In the genomic region with DNA sequence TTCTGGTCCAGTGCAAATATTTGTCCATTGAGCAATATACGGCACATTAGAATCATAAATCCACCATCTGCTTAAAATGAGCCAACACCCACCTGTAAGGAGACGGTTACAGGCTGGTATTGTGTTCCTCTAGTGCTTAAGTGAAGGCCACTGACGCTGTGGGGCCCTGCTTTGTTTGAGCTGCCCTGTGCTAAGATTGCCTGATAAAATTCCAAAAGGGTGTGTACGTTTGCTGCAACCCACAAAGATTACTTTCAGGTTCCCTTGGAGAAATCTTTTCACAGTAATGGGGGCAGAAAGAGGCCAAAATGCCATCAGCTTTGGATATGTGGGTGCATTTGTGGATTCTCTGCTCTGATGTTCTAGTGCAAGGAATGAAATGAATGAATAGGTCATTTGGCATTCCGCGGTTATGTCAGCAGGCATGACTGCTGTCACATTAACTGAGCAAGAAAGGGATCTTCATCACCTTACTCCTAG, we compare ENCODE assay signal across 12 cellular contexts. TPM values are rescaled to one million over a fixed set of nuclear protein-coding genes. Genes with fewer than 3 reads are reported as not detected.
DNase-seq lines count a peak whose midpoint lies in the region; ATAC-seq, FAIRE-seq and TF ChIP-seq lines count a peak whose summit lies in the region.
"Had no signal": no experiment of that assay in that cellular context is flagged by ENCODE, and none has a peak within 500 bp of the region (broad histone marks: within the 10 kb centered on the region; RNA-seq: fewer than 3 reads in every experiment).

No MANE protein-coding gene starts in this region.

- H3K27ac ChIP-seq in coronary artery: no peak overlapping the region

- intact Hi-C loops in Right ventricle myocardium inferior (cut with DNase I): no loop called here

- FAIRE-seq in urothelium cell line (lab: Jason Lieb, UNC): no peak

- DNase-seq in SIG-M5 treated with dmso at 0.1 percent for 504 hours (lab: John Stamatoyannopoulos, UW; ENCODE audit: unreplicated experiment) (peak; percentile 67), SIG-M5 (lab: John Stamatoyannopoulos, UW) (no peak), RPMI7951 (ENCODE audit: low read depth) (peak; percentile 13), islet precursor cell (peak; percentile 82), urothelium cell line (ENCODE audit: low spot score) (peak; percentile 25), coronary artery (ENCODE audit: low spot score) (no peak), AG08396 (ENCODE audit: low spot score) (no peak), Right ventricle myocardium inferior (ENCODE audit: missing footprints) (no peak)
- DNase-seq: activated CD4-positive, alpha-beta T cell treated with anti-CD3 and anti-CD28 coated beads, Interleukin-2, amount 50 U/mL, for 48 hours; head of caudate nucleus; RPMI8226 had no signal

- H3K4me3 ChIP-seq in coronary artery: no peak overlapping the region

- TF ChIP-seq CTCF in coronary artery (IDR thresholded peaks at IDR 0.05): no peak

- ATAC-seq in Right ventricle myocardium inferior: no peak

RNA-seq across cellular contexts. Expression of a gene that starts 34.4 kb away (rescaled TPM):
- total RNA-seq in RPMI7951 (2014; rRNA removed; shearing (Covaris generic)): not detected in 2 replicates
- total RNA-seq in Right ventricle myocardium inferior: not detected
- total RNA-seq: osteocyte had no signal

RNA-seq across cellular contexts. Expression of a gene that starts 42.6 kb away (rescaled TPM):
- not detected in 2 replicates for total RNA-seq in RPMI7951 (2014; rRNA removed; shearing (Covaris generic))
- total RNA-seq in Right ventricle myocardium inferior: not detected
- total RNA-seq: osteocyte had no signal

Comparison
In these comparisons a context has a peak if more than half of its experiments do, and no peak if none do; other contexts are left out.
1. DNase-seq: peak in SIG-M5 treated with dmso at 0.1 percent for 504 hours (single experiment), RPMI7951 (single experiment), islet precursor cell (single experiment) and urothelium cell line (single experiment); none in SIG-M5 (single experiment), coronary artery (single experiment), AG08396 (single experiment) and Right ventricle myocardium inferior (single experiment).